Comparison of ENCODE assay signal across 29 cellular contexts in genomic region chr3:36428444-36428843, GRCh38.
"Had no signal": no experiment of that assay in that cellular context is flagged by ENCODE, and none has a peak within 500 bp of the region (broad histone marks: within the 10 kb centered on the region; RNA-seq: fewer than 3 reads in every experiment).

No MANE protein-coding gene starts in this region.

- H3K9me3 Mint-ChIP-seq: endodermal cell; nephron; stimulated activated memory B cell treated with anti-CD40 and anti-IgM and Interleukin-4, amounts not matched to agents 10 μg/mL and 1 μg/mL and 100 μg/mL, for 72 hours; stimulated activated naive CD8-positive, alpha-beta T cell treated with anti-CD3 and anti-CD28 coated beads, Interleukin-15, Interleukin-2, amounts not matched to agents 100 ng/mL and 50 ng/mL, for 24 hours had no signal

- DNase-seq: effector CD8-positive, alpha-beta T cell; endodermal cell; foreskin fibroblast; heart left ventricle; kidney; mammary epithelial cell; mesendoderm; midbrain; naive thymus-derived CD4-positive, alpha-beta T cell; occipital lobe; ovary; posterior cingulate gyrus; psoas muscle; right cardiac atrium; sigmoid colon; stimulated activated CD4-positive, alpha-beta T cell treated with anti-CD3 and anti-CD28 coated beads, Interleukin-2, amount 100 ng/mL, for 24 hours; stimulated activated CD4-positive, alpha-beta T cell treated with anti-CD3 and anti-CD28 coated beads, Interleukin-4, amount 100 ng/mL, for 4 hours; upper lobe of left lung; uterus had no signal

- H3K36me3 ChIP-seq: gastroesophageal sphincter, heart left ventricle, ovary, sigmoid colon, thoracic aorta, tibial nerve, upper lobe of left lung, uterus had no signal

- H3K27ac Mint-ChIP-seq: endodermal cell; naive thymus-derived CD4-positive, alpha-beta T cell; nephron; stimulated activated memory B cell treated with anti-CD40 and anti-IgM and Interleukin-4, amounts not matched to agents 10 μg/mL and 1 μg/mL and 100 μg/mL, for 72 hours; stimulated activated naive CD8-positive, alpha-beta T cell treated with anti-CD3 and anti-CD28 coated beads, Interleukin-15, Interleukin-2, amounts not matched to agents 100 ng/mL and 50 ng/mL, for 24 hours had no signal

- H2AFZ ChIP-seq: hepatocyte had no signal

- ATAC-seq: esophagus mucosa; gastroesophageal sphincter; heart left ventricle; left lobe of liver; naive thymus-derived CD4-positive, alpha-beta T cell; psoas muscle; right cardiac atrium; stimulated activated memory B cell treated with anti-CD40 and anti-IgM and Interleukin-4, amounts not matched to agents 10 μg/mL and 1 μg/mL and 100 μg/mL, for 72 hours had no signal

- H3K9me3 ChIP-seq: gastroesophageal sphincter, heart left ventricle, ovary, psoas muscle, sigmoid colon, thoracic aorta, tibial nerve, upper lobe of left lung, uterus had no signal

- H3K4me1 ChIP-seq: gastroesophageal sphincter, heart left ventricle, psoas muscle, sigmoid colon, tibial nerve, upper lobe of left lung, uterus had no signal

- H3K4me2 ChIP-seq: hepatocyte had no signal

- H3K27me3 ChIP-seq: gastroesophageal sphincter, heart left ventricle, hepatocyte, ovary, sigmoid colon, tibial nerve, upper lobe of left lung, uterus had no signal

- H3K27ac ChIP-seq: epithelial cell of prostate, gastroesophageal sphincter, heart left ventricle, hepatocyte, ovary, psoas muscle, sigmoid colon, thoracic aorta, tibial nerve, upper lobe of left lung, uterus had no signal

- H3K36me3 Mint-ChIP-seq: naive thymus-derived CD4-positive, alpha-beta T cell; stimulated activated memory B cell treated with anti-CD40 and anti-IgM and Interleukin-4, amounts not matched to agents 10 μg/mL and 1 μg/mL and 100 μg/mL, for 72 hours had no signal

- H3K79me2 ChIP-seq: hepatocyte had no signal

- H3K4me3 Mint-ChIP-seq: endodermal cell; naive thymus-derived CD4-positive, alpha-beta T cell; nephron; stimulated activated memory B cell treated with anti-CD40 and anti-IgM and Interleukin-4, amounts not matched to agents 10 μg/mL and 1 μg/mL and 100 μg/mL, for 72 hours; stimulated activated naive CD8-positive, alpha-beta T cell treated with anti-CD3 and anti-CD28 coated beads, Interleukin-15, Interleukin-2, amounts not matched to agents 100 ng/mL and 50 ng/mL, for 24 hours had no signal

- H3K4me1 Mint-ChIP-seq: endodermal cell; naive thymus-derived CD4-positive, alpha-beta T cell; nephron; stimulated activated memory B cell treated with anti-CD40 and anti-IgM and Interleukin-4, amounts not matched to agents 10 μg/mL and 1 μg/mL and 100 μg/mL, for 72 hours had no signal

- H3K4me3 ChIP-seq: gastroesophageal sphincter, heart left ventricle, hepatocyte, ovary, psoas muscle, sigmoid colon, thoracic aorta, tibial nerve, upper lobe of left lung, uterus had no signal

- H3K27me3 Mint-ChIP-seq: stimulated activated naive CD8-positive, alpha-beta T cell treated with anti-CD3 and anti-CD28 coated beads, Interleukin-15, Interleukin-2, amounts not matched to agents 100 ng/mL and 50 ng/mL, for 24 hours had no signal
